17 cellular contexts compared by ENCODE assay signal in the genomic region with DNA sequence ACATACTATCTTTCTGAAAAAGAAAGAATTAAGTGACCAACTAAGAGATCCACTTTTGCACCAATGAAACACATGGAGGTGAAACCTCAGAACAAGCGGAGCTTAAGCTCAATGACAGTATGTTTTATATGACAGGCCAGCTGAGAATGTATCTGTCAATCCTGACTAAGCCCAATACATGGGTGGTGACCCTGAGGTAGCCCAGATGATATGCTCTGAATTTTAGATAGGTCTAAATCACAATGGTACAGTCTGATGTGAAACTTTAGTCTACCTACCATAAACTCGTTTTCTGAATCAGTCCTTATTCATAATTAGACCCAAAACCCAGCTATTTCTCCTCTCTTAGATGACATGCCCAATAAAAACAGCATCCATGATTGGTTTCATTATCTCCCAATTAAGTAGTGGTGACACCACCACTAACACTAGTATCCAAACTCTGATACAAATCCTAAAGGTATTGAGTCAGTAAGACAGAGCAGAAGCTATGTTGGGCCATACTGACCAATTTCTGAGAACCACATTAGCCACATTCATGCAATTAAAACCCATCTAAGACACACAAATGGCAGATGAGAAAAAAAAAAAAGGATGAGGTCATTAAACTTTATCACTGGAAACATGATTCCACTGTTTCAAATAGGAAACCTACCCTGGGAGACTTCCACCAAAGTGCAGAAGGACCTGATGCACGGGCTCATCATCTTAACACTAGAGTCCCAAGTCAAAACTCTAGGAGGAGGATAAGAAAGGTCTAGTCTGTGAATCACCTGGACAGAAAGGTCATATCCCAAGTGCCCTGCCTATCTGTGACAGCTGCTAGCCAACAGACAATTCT. TPM values are rescaled to one million over a fixed set of nuclear protein-coding genes. Genes with fewer than 3 reads are reported as not detected.
A peak's percentile ranks its signal among the peaks of the same experiment; 100 is the strongest.
DNase-seq lines count a peak whose midpoint lies in the region; ATAC-seq, FAIRE-seq and TF ChIP-seq lines count a peak whose summit lies in the region.
"Had no signal": no experiment of that assay in that cellular context is flagged by ENCODE, and none has a peak within 500 bp of the region (broad histone marks: within the 10 kb centered on the region; RNA-seq: fewer than 3 reads in every experiment).

No MANE protein-coding gene starts in this region.

- H2AK5ac ChIP-seq in IMR-90 (ENCODE audit: low read depth, low read length) = no peak overlapping the region

- TF ChIP-seq RAD21 in IMR-90 (IDR thresholded peaks at IDR 0.05; ENCODE audit: low read length) (no peak), GM12878 (IDR thresholded peaks at IDR 0.05; ENCODE audit: insufficient read depth, low read depth, low read length) (no peak)

- H3K27me3 ChIP-seq in IMR-90 (ENCODE audit: control insufficient read depth, insufficient read depth, low read length) (no peaks in the 10 kb centered on the region), GM12878 (replicated peaks in 1 of 2; ENCODE audit: control insufficient read depth in 2 of 2, insufficient read depth in 2 of 2, low read length in 1 of 2) (no peaks in the 10 kb centered on the region), vagina (no peaks in the 10 kb centered on the region)
- H3K27me3 ChIP-seq: colonic mucosa, spleen had no signal

- SMC1A ChIA-PET in GM12878 (lab: Charles Lee; ENCODE audit: uncharacterized antibody, unreplicated experiment) = interaction anchor here (0.8 to 1.9 kb wide), 8 partner anchors 9 to 206 kb away, joined by 3 to 8 read pairs (median 4); no protein-coding TSS in a partner anchor

- CTCF ChIA-PET in IMR-90 (lab: Yijun Ruan, JAX) = interaction anchor here (1.3 kb wide), 1 partner anchor 9 kb away, joined by 3 read pairs; no protein-coding TSS in a partner anchor
- CTCF ChIA-PET in GM12878 (lab: Yijun Ruan, JAX) = interaction anchor here (1.2 to 1.8 kb wide), 2 partner anchors 12 to 14 kb away, joined by 3 to 4 read pairs; no protein-coding TSS in a partner anchor

- dilution Hi-C loops in IMR-90 (cut with HindIII; ENCODE audit: low sequenced_read_pairs, unreplicated experiment) = no loop called here

- H2AK9ac ChIP-seq in IMR-90 (replicated peaks; ENCODE audit: low read depth, low read length, poor library complexity) = no peak overlapping the region

- H3K27ac Mint-ChIP-seq in activated T-cell treated with anti-CD3 and anti-CD28 coated beads, Interleukin-2, amount 50 U/mL, for 24 hours = peak overlapping the region; percentile 47
- H3K27ac Mint-ChIP-seq in stimulated activated memory B cell treated with anti-CD40 and anti-IgM and Interleukin-4, amounts not matched to agents 10 μg/mL and 1 μg/mL and 100 μg/mL, for 72 hours = peak overlapping the region; percentile 25

- no peak for DNase-seq in activated T-cell treated with anti-CD3 and anti-CD28 coated beads, Interleukin-2, amount 50 U/mL, for 24 hours
- DNase-seq in activated T-cell treated with anti-CD3 and anti-CD28 coated beads for 4 hours = no peak
- DNase-seq in IMR-90 = no peak
- no peak for DNase-seq in GM12878 (ENCODE audit: low read depth, low spot score)
- no peak for DNase-seq in NK-92 (lab: John Stamatoyannopoulos, UW; ENCODE audit: unreplicated experiment)
- no peak for DNase-seq in cerebellum (ENCODE audit: low spot score)
- DNase-seq in vagina (ENCODE audit: extremely low spot score in 2 of 2) = no peak
- DNase-seq: activated effector memory CD4-positive, alpha-beta T cell treated with Interleukin-2 at 50 U/mL for 16 hours; colonic mucosa; H9; NCI-H187; spleen; stimulated activated CD4-positive, alpha-beta T cell treated with anti-CD3 and anti-CD28 coated beads, Interleukin-4, amount 100 ng/mL, for 1 hour; T1000 had no signal

- intact Hi-C loops in IMR-90 (cut with micrococcal nuclease) (no loop called here), GM12878 (cut with micrococcal nuclease; ENCODE audit: unreplicated experiment) (no loop called here), vagina (cut with DNase I) (no loop called here)

- no peak overlapping the region for H2BK15ac ChIP-seq in IMR-90 (ENCODE audit: low read depth, low read length)

- no peak for TF ChIP-seq EP300 in GM12878 (IDR thresholded peaks at IDR 0.05; ENCODE audit: borderline replicate concordance in 1 of 2, control insufficient read depth in 1 of 2, low read depth in 2 of 2, low read length in 2 of 2)

- no peak overlapping the region for H3K18ac ChIP-seq in IMR-90 (ENCODE audit: low read depth, low read length)

- peaks cover 31% of the 10 kb centered on the region for H3K4me1 Mint-ChIP-seq in activated T-cell treated with anti-CD3 and anti-CD28 coated beads, Interleukin-2, amount 50 U/mL, for 24 hours (ENCODE audit: low read depth)
- H3K4me1 Mint-ChIP-seq in stimulated activated memory B cell treated with anti-CD40 and anti-IgM and Interleukin-4, amounts not matched to agents 10 μg/mL and 1 μg/mL and 100 μg/mL, for 72 hours = peaks cover 66% of the 10 kb centered on the region
- H3K4me1 Mint-ChIP-seq: H9 had no signal

- peaks cover 17% of the 10 kb centered on the region for H3K36me3 ChIP-seq in IMR-90 (ENCODE audit: control insufficient read depth, insufficient read depth, low read length)
- peaks cover 0 to 8% of the 10 kb centered on the region in 2 experiments; a peak in 1 of 4 replicates for H3K36me3 ChIP-seq in GM12878 (ENCODE audit: control insufficient read depth in 2 of 2, insufficient read depth in 2 of 2, low read length in 1 of 2)
- H3K36me3 ChIP-seq in vagina = peaks cover 0 to 8% of the 10 kb centered on the region in 2 donors
- H3K36me3 ChIP-seq: colonic mucosa had no signal

- no peaks in the 10 kb centered on the region for H3K79me2 ChIP-seq in GM12878 (ENCODE audit: control insufficient read depth, insufficient read depth, low read length)

- POLR2A ChIA-PET in IMR-90 (lab: Charles Lee; ENCODE audit: unreplicated experiment) = no interaction called here
- POLR2A ChIA-PET in GM12878 (lab: Charles Lee) = interaction anchor here (0.5 to 0.8 kb wide), 2 partner anchors 11 to 17 kb away, joined by 4 read pairs; no protein-coding TSS in a partner anchor

- no peaks in the 10 kb centered on the region for H3K27me3 Mint-ChIP-seq in activated T-cell treated with anti-CD3 and anti-CD28 coated beads, Interleukin-2, amount 50 U/mL, for 24 hours
- H3K27me3 Mint-ChIP-seq in stimulated activated memory B cell treated with anti-CD40 and anti-IgM and Interleukin-4, amounts not matched to agents 10 μg/mL and 1 μg/mL and 100 μg/mL, for 72 hours = no peaks in the 10 kb centered on the region

- H3K27ac ChIP-seq in IMR-90 (ENCODE audit: insufficient read depth, low read length) (no peak overlapping the region), GM12878 (ENCODE audit: control insufficient read depth, insufficient read depth) (no peak overlapping the region), vagina (no peak overlapping the region)
- H3K27ac ChIP-seq: A549, colonic mucosa had no signal

- H3K4me1 ChIP-seq in IMR-90 (ENCODE audit: control insufficient read depth, insufficient read depth, low read length) (no peaks in the 10 kb centered on the region), GM12878 (ENCODE audit: control insufficient read depth, insufficient read depth, low read length) (no peaks in the 10 kb centered on the region), vagina (no peaks in the 10 kb centered on the region)
- H3K4me1 ChIP-seq: A549, colonic mucosa had no signal

- H4K5ac ChIP-seq in IMR-90 (ENCODE audit: low read depth, low read length) = no peak overlapping the region

- H3K4me2 ChIP-seq in IMR-90 (ENCODE audit: low read depth, low read length) (no peak overlapping the region), GM12878 (ENCODE audit: control insufficient read depth, insufficient read depth) (no peak overlapping the region)
- H3K4me2 ChIP-seq: A549 had no signal

- no peak overlapping the region for H3K4ac ChIP-seq in IMR-90 (ENCODE audit: low read depth, low read length)

- no peak overlapping the region for H3K4me3 Mint-ChIP-seq in activated T-cell treated with anti-CD3 and anti-CD28 coated beads, Interleukin-2, amount 50 U/mL, for 24 hours
- no peak overlapping the region for H3K4me3 Mint-ChIP-seq in stimulated activated memory B cell treated with anti-CD40 and anti-IgM and Interleukin-4, amounts not matched to agents 10 μg/mL and 1 μg/mL and 100 μg/mL, for 72 hours
- H3K4me3 Mint-ChIP-seq: H9 had no signal

- H2BK120ac ChIP-seq in IMR-90 (ENCODE audit: low read depth, low read length) = no peak overlapping the region

- H3K36me3 Mint-ChIP-seq in activated T-cell treated with anti-CD3 and anti-CD28 coated beads, Interleukin-2, amount 50 U/mL, for 24 hours (ENCODE audit: low read depth) = peaks cover 85% of the 10 kb centered on the region
- H3K36me3 Mint-ChIP-seq in stimulated activated memory B cell treated with anti-CD40 and anti-IgM and Interleukin-4, amounts not matched to agents 10 μg/mL and 1 μg/mL and 100 μg/mL, for 72 hours = peaks cover 84% of the 10 kb centered on the region

- RAD21 ChIA-PET in GM12878 (lab: Charles Lee; ENCODE audit: unreplicated experiment) = interaction anchor here (1.1 kb wide), 1 partner anchor 25 kb away, joined by 3 read pairs; no protein-coding TSS in a partner anchor

- BruUV-seq in IMR-90 (replicated peaks; lab: Mats Ljungman, UMichigan) (TSS peak; percentile 74), GM12878 (replicated peaks; lab: Mats Ljungman, UMichigan) (no TSS peak)

- H3K23ac ChIP-seq in IMR-90 (ENCODE audit: low read depth, low read length) = no peak overlapping the region

- H2BK5ac ChIP-seq in IMR-90 (ENCODE audit: low read depth, low read length, poor library complexity, severe bottlenecking) = no peak overlapping the region

- in situ Hi-C loops in IMR-90 (cut with MboI; ENCODE audit: low sequenced_read_pairs) (no loop called here), GM12878 (cut with MboI) (no loop called here)

- no peak overlapping the region for H2AFZ ChIP-seq in IMR-90 (replicated peaks; ENCODE audit: low read length, poor library complexity)
- H2AFZ ChIP-seq in GM12878 (ENCODE audit: control insufficient read depth, low read depth, low read length) = no peak overlapping the region

- ATAC-seq in IMR-90 (ENCODE audit: low read depth) (no peak), GM12878 (peak; percentile 28; the same call in 1 of the 3 replicates)
- ATAC-seq in stimulated activated memory B cell treated with anti-CD40 and anti-IgM and Interleukin-4, amounts not matched to agents 10 μg/mL and 1 μg/mL and 100 μg/mL, for 72 hours = no peak
- ATAC-seq: A549, SK-N-SH treated with all-trans-retinoic acid at 6 μM for 48 hours had no signal

- no peak overlapping the region for H2BK20ac ChIP-seq in IMR-90 (ENCODE audit: low read depth, low read length)

- no peaks in the 10 kb centered on the region for H3K9me3 ChIP-seq in IMR-90 (ENCODE audit: control insufficient read depth, insufficient read depth, low read length)
- H3K9me3 ChIP-seq in GM12878 (replicated peaks; ENCODE audit: control insufficient read depth, insufficient read depth, low read length) = no peaks in the 10 kb centered on the region
- H3K9me3 ChIP-seq in vagina = no peaks in the 10 kb centered on the region
- H3K9me3 ChIP-seq: A549, colonic mucosa, spleen had no signal

- H3K9me3 Mint-ChIP-seq in activated T-cell treated with anti-CD3 and anti-CD28 coated beads, Interleukin-2, amount 50 U/mL, for 24 hours = no peaks in the 10 kb centered on the region
- H3K9me3 Mint-ChIP-seq in stimulated activated memory B cell treated with anti-CD40 and anti-IgM and Interleukin-4, amounts not matched to agents 10 μg/mL and 1 μg/mL and 100 μg/mL, for 72 hours = no peaks in the 10 kb centered on the region
- H3K9me3 Mint-ChIP-seq: H9 had no signal

- H4K20me1 ChIP-seq in IMR-90 (ENCODE audit: insufficient read depth, low read length) (no peaks in the 10 kb centered on the region), GM12878 (ENCODE audit: control insufficient read depth, insufficient read depth) (no peaks in the 10 kb centered on the region; the same call in 1 of the 2 replicates)

- H3K79me1 ChIP-seq in IMR-90 (ENCODE audit: low read depth in 1 of 2, low read length in 2 of 2) = peaks cover 7 to 30% of the 10 kb centered on the region in 2 experiments

- H3K9me1 ChIP-seq in IMR-90 (ENCODE audit: insufficient read depth, low read length) = no peaks in the 10 kb centered on the region

- H3K14ac ChIP-seq in IMR-90 (replicated peaks; ENCODE audit: low read depth, low read length) = no peak overlapping the region

- FAIRE-seq in GM12878 (lab: Jason Lieb, UNC) = no peak

- H3K4me3 ChIP-seq in IMR-90 (ENCODE audit: insufficient read depth, low read depth, low read length) (no peak overlapping the region), GM12878 (no peak overlapping the region), vagina (no peak overlapping the region)
- H3K4me3 ChIP-seq: A549, colonic mucosa, spleen had no signal

- no peak overlapping the region for H4K8ac ChIP-seq in IMR-90 (ENCODE audit: low read depth in 2 of 2, low read length in 2 of 2)

- TF ChIP-seq POLR2A in IMR-90 (IDR thresholded peaks at IDR 0.05; ENCODE audit: low read depth, low read length) = no peak
- no peak for TF ChIP-seq POLR2A in GM12878 (IDR thresholded peaks at IDR 0.05; ENCODE audit: low read depth, low read length)
- no peak for TF ChIP-seq POLR2A in vagina (IDR thresholded peaks at IDR 0.05)

- H3K9ac ChIP-seq in IMR-90 (ENCODE audit: low read depth, low read length) (no peak overlapping the region), GM12878 (ENCODE audit: control insufficient read depth, insufficient read depth, low read length) (no peak overlapping the region)

- no peak overlapping the region for H3K56ac ChIP-seq in IMR-90 (ENCODE audit: extremely low read depth, insufficient read depth, low read length)

- no peak overlapping the region for H4K91ac ChIP-seq in IMR-90 (ENCODE audit: insufficient read depth, low read depth, low read length)

- no peak for TF ChIP-seq CTCF in IMR-90 (conservative IDR thresholded peaks at IDR 0.05; ENCODE audit: low read depth, low read length)
- no peak for TF ChIP-seq CTCF in GM12878 (IDR thresholded peaks at IDR 0.05 in 2 of 3, conservative IDR thresholded peaks at IDR 0.05 in 1 of 3; ENCODE audit: control insufficient read depth in 2 of 3, extremely low read depth in 1 of 3, insufficient read depth in 1 of 3, low read depth in 3 of 3, low read length in 3 of 3)
- TF ChIP-seq CTCF in vagina (IDR thresholded peaks at IDR 0.05) = no peak

- 100% methylated on average over 1 of the region's 3 CpGs; no CpG with 5 or more reads in 1 of the 2 experiments for WGBS in IMR-90 (ENCODE audit: extremely low coverage in 2 of 2, insufficient read length in 1 of 2), 2 experiments
- 97% methylated on average over 3 of the region's 3 CpGs for WGBS in GM12878 (ENCODE audit: insufficient coverage, insufficient replicate concordance, low lambda C conversion rate, missing lambda C conversion rate)

RNA-seq across cellular contexts. Expression of a gene that starts 20.6 kb away (rescaled TPM):
- 36.6 and 85.0 TPM in 2 replicates for total RNA-seq in IMR-90 (2012; rRNA removed)
- 21.3 and 29.4 TPM in 2 replicates for polyA plus RNA-seq in IMR-90 (2012; rRNA removed)
- 6.5 and 13.3 TPM in 2 replicates for polyA plus RNA-seq in IMR-90 (2012; cell fraction: cytosol; rRNA removed)
- 1.8 and 8.1 TPM in 2 replicates for polyA plus RNA-seq in IMR-90 (2012; cell fraction: nucleus; rRNA removed; ENCODE audit: low replicate concordance)
- total RNA-seq in GM12878 (2013; cell fraction: nucleolus; rRNA removed) = 60.8 and 68.6 TPM in 2 replicates
- 61.8 and 75.1 TPM in 2 replicates for total RNA-seq in GM12878 (2014; rRNA removed)
- 73.5 and 74.7 TPM in 2 replicates for total RNA-seq in GM12878 (2014; rRNA removed; fragmentation: Illumina TruSeq; extraction: Trizol)
- 51.2 and 54.4 TPM in 2 replicates for total RNA-seq in GM12878 (2021)
- 12.6 TPM for polyA plus RNA-seq in GM12878 (2011; ENCODE audit: low read depth)
- polyA plus RNA-seq in GM12878 (2011; rRNA removed) = 92.6 and 138 TPM in 2 replicates
- polyA plus RNA-seq in GM12878 (2011; cell fraction: cytosol; rRNA removed) = 32.5 and 34.3 TPM in 2 replicates
- 15.2 and 17.9 TPM in 2 replicates for polyA plus RNA-seq in GM12878 (2011; cell fraction: nucleus; rRNA removed)
- polyA plus RNA-seq in GM12878 (2012) = 19.5 and 21.1 TPM in 2 replicates
- polyA plus RNA-seq in GM12878 (2014; fragmentation: Illumina TruSeq; extraction: Trizol) = 61.0 and 74.5 TPM in 2 replicates
- polyA plus RNA-seq in GM12878 (2014; fragmentation: Nextera tagmentation; extraction: Ambion mirVana) = 10 to 100 TPM; 27.1 to 39.0 TPM
- 43.9 and 52.4 TPM in 2 replicates for polyA plus RNA-seq in GM12878 (2014; rRNA removed)
- 10 to 100 TPM; 92.3 to 97.3 TPM for polyA plus RNA-seq in GM12878 (2016; fragmentation: Nextera tagmentation; extraction: Ambion mirVana)
- polyA minus RNA-seq in GM12878 (2011; rRNA and poly(A)+ RNA removed) = 36.8 and 51.9 TPM in 2 replicates
- polyA minus RNA-seq in GM12878 (2011; cell fraction: cytosol; rRNA and poly(A)+ RNA removed) = 16.0 and 22.4 TPM in 2 replicates
- polyA minus RNA-seq in GM12878 (2011; cell fraction: nucleus; rRNA and poly(A)+ RNA removed) = 7.6 and 12.7 TPM in 2 replicates
- total RNA-seq in cerebellum = 30.7 TPM
- 28.0 TPM for total RNA-seq in vagina
